11 cellular contexts compared by ENCODE assay signal in the genomic region with DNA sequence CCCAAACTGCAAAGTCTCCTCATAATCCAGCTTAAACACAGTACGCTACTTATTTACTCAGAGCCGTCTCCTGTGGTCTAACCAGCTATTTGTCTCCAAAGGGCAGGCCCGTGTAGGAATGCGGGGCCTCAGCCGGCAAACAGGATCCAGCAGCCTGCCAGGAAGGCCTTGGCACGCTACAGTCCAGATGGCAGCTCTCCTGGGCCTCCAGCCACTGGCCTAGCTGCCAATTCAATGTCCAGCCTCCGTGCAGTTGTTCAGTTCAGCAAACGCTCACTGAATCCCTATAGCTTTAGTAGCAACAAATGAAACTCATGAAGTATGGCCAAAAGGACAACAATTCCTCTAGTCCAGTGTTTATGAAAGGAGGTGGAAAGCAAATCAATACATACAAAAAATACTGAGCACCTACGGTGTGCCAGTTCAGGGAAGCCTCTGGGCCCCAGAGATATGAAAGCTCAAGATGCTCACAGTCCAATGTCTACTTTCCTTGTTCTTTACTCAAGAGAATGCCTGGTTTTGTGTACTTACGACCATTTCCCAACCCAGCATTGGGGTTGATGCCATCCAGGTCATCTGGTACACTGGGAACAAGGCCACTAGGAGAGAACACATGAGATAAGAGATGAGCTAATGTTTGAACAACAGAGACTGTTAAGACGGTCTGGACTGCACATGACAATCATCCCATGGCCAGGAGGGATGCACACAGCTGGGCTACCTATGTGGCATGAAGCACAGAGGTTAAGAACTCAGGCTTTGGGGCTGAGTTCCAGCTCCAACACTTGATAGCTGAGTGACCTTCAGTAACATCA. TPM values are rescaled to one million over a fixed set of nuclear protein-coding genes. Genes with fewer than 3 reads are reported as not detected.
DNase-seq lines count a peak whose midpoint lies in the region; ATAC-seq and TF ChIP-seq lines count a peak whose summit lies in the region.
"Had no signal": no experiment of that assay in that cellular context is flagged by ENCODE, and none has a peak within 500 bp of the region (broad histone marks: within the 10 kb centered on the region; RNA-seq: fewer than 3 reads in every experiment).

No MANE protein-coding gene starts in this region.

- in situ Hi-C loops in G401 (cut with HindIII; ENCODE audit: low sequenced_read_pairs): no loop called here

- H3K4me3 ChIP-seq in body of pancreas (no peak overlapping the region), right cardiac atrium (ENCODE audit: low read length) (no peak overlapping the region), retinal pigment epithelial cell (ENCODE audit: low read length) (no peak overlapping the region)

- H3K27me3 ChIP-seq in body of pancreas (no peaks in the 10 kb centered on the region), right cardiac atrium (ENCODE audit: control insufficient read depth, insufficient read depth) (no peaks in the 10 kb centered on the region)

- TF ChIP-seq POLR2A in body of pancreas (IDR thresholded peaks at IDR 0.05): no peak

- intact Hi-C loops in body of pancreas (cut with DNase I): no loop called here
- intact Hi-C loops in right cardiac atrium (cut with DNase I): no loop called here

- H3K9me3 ChIP-seq in body of pancreas (no peaks in the 10 kb centered on the region), right cardiac atrium (ENCODE audit: control insufficient read depth, low read length) (no peaks in the 10 kb centered on the region)

- no peak for TF ChIP-seq CTCF in body of pancreas (IDR thresholded peaks at IDR 0.05)
- TF ChIP-seq CTCF in retinal pigment epithelial cell (conservative IDR thresholded peaks at IDR 0.05; ENCODE audit: low read depth, low read length): no peak

- H3K4me1 ChIP-seq in body of pancreas (peaks cover 15% of the 10 kb centered on the region), right cardiac atrium (ENCODE audit: control insufficient read depth, insufficient read depth, low read length) (peaks cover 7% of the 10 kb centered on the region)

- H3K27ac ChIP-seq in body of pancreas (peak overlapping the region in 2 of 4 donors; percentile 61 to 63), right cardiac atrium (ENCODE audit: low read length) (peak overlapping the region; percentile 55)

- peak; percentile 92 for ATAC-seq in body of pancreas
- ATAC-seq in right cardiac atrium: peak; percentile 84 to 91
- no peak for ATAC-seq in GM18873 (IDR thresholded peaks at IDR 0.05; ENCODE audit: low FRiP score, unreplicated experiment)
- no peak for ATAC-seq in GM21825 (IDR thresholded peaks at IDR 0.05; ENCODE audit: unreplicated experiment)
- ATAC-seq: naive thymus-derived CD4-positive, alpha-beta T cell had no signal

- DNase-seq in G401 (ENCODE audit: low spot score) (peak; percentile 78), body of pancreas (peak; percentile 70 to 80 (median 74)), right cardiac atrium (peak; percentile 55 to 84 (median 78)), retinal pigment epithelial cell (ENCODE audit: low read depth) (peak; percentile 84), NCI-H526 (lab: John Stamatoyannopoulos, UW) (no peak), GDM1 (lab: John Stamatoyannopoulos, UW) (no peak)
- DNase-seq: activated T-cell treated with anti-CD3 and anti-CD28 coated beads, Interleukin-2, amount 50 U/mL, for 24 hours; naive thymus-derived CD4-positive, alpha-beta T cell; NCI-H345 had no signal

- H3K36me3 ChIP-seq in body of pancreas (replicated peaks in 1 of 2; ENCODE audit: insufficient read depth in 1 of 2, low read depth in 2 of 2): peaks cover 0 to 7% of the 10 kb centered on the region in 2 donors

- WGBS in body of pancreas, 2 donors: 22% methylated on average over 11 of the region's 11 CpGs
- 51% methylated on average over 11 of the region's 11 CpGs for WGBS in right cardiac atrium

RNA-seq across cellular contexts. Expression of gene CDK5RAP2, which starts 8.3 kb away (rescaled TPM):
- 27.9 and 54.8 TPM in 2 replicates for total RNA-seq in G401 (2014; rRNA removed; shearing (Covaris generic))
- total RNA-seq in body of pancreas (10 to 100 TPM; 21.5 to 45.5 TPM), right cardiac atrium (10 to 100 TPM; 45.2 to 63.6 (median 48.3) TPM)
- polyA plus RNA-seq in right cardiac atrium: 28.0 TPM

Comparison
In these comparisons a context has a peak if more than half of its experiments do, and no peak if none do; other contexts are left out.
1. DNase-seq: peak in G401 (single experiment), body of pancreas (4 of 4), right cardiac atrium (3 of 3) and retinal pigment epithelial cell (single experiment); none in NCI-H526 (0 of 2) and GDM1 (single experiment).
2. ATAC-seq: peak in body of pancreas (single experiment) and right cardiac atrium (2 of 2); none in GM18873 (single experiment) and GM21825 (single experiment).